Comparison of ENCODE assay signal across 8 cellular contexts in the genomic region with DNA sequence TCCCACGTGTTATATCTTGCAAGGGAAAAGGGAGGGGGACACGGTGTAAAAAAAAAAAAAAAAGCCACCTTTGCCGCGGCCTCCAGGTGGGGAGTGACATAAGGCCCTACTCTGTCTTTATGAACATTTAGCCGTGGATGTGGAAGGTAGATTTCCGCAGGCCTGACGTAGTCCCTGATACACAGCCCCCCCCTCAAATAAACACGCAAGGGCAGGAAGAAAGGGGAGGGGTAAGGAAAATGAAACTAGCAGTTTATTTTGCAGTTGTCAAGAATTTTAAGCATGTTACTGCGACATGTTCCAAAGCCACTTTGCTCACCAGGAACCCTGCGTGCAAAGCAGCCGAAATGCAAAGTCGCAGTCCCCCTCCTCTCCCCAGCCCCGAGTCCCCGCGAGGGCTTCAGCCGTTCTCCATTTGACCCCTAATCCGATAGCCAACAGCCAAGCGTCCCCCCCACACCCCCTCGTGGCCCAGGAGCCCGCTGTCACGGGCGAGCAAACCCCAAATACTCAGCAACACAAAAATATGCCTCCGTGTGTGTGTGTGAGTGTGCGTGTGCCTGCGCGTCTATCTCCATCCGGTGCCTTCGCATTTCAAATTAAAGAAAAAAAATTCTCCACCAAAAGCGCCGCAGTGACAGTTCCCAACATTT. TPM values are rescaled to one million over a fixed set of nuclear protein-coding genes. Genes with fewer than 3 reads are reported as not detected.
DNase-seq lines count a peak whose midpoint lies in the region; ATAC-seq, FAIRE-seq and TF ChIP-seq lines count a peak whose summit lies in the region.

No MANE protein-coding gene starts in this region.

- H4K20me1 ChIP-seq in mammary epithelial cell (ENCODE audit: insufficient read depth, low read length): no peaks in the 10 kb centered on the region

- 4% methylated on average over 28 of the region's 30 CpGs for WGBS in mammary epithelial cell (ENCODE audit: low coverage, missing lambda C conversion rate)

- H3K27ac ChIP-seq in CD4-positive, alpha-beta memory T cell (ENCODE audit: low read depth, low read length): peak overlapping the region; percentile 52
- H3K27ac ChIP-seq in mammary epithelial cell (ENCODE audit: insufficient read depth, low read depth, low read length) (peak overlapping the region; percentile 68), vagina (peak overlapping the region; percentile 93)

- no peak for ATAC-seq in GM21515 (IDR thresholded peaks at IDR 0.05; ENCODE audit: unreplicated experiment)

- peak overlapping the region; percentile 100 for H3K4me2 ChIP-seq in mammary epithelial cell (ENCODE audit: insufficient read depth, low read depth, low read length)

- H3K27me3 ChIP-seq in CD4-positive, alpha-beta memory T cell (ENCODE audit: insufficient read depth, low read length): peaks cover 31% of the 10 kb centered on the region
- peaks cover 30% of the 10 kb centered on the region for H3K27me3 ChIP-seq in mammary epithelial cell (ENCODE audit: insufficient read depth, low read length)
- peaks cover 12% of the 10 kb centered on the region for H3K27me3 ChIP-seq in vagina

- peak overlapping the region; percentile 91 to 97 (median 96) for H3K4me3 Mint-ChIP-seq in CD4-positive, alpha-beta memory T cell
- H3K4me3 Mint-ChIP-seq in mesothelial cell of epicardium: peak overlapping the region; percentile 84

- dilution Hi-C loops in mammary epithelial cell (cut with HindIII; ENCODE audit: low sequenced_read_pairs): loop anchor here (5.0 kb wide), 1 partner anchor 54 kb away; no protein-coding TSS in a partner anchor

- peak overlapping the region; percentile 89 to 99 for H3K4me3 ChIP-seq in CD4-positive, alpha-beta memory T cell (ENCODE audit: low read length in 2 of 2)
- H3K4me3 ChIP-seq in mammary epithelial cell (replicated peaks in 1 of 3; ENCODE audit: insufficient read depth in 1 of 3, low read depth in 2 of 3, low read length in 3 of 3) (peak overlapping the region; percentile 71 to 86 (median 85)), vagina (peak overlapping the region; percentile 72 to 75)

- TF ChIP-seq CTCF in mammary epithelial cell (conservative IDR thresholded peaks at IDR 0.05 in 1 of 2, IDR thresholded peaks at IDR 0.05 in 1 of 2; ENCODE audit: extremely low read depth in 1 of 2, insufficient read depth in 1 of 2, low read depth in 1 of 2, low read length in 2 of 2): no peak
- TF ChIP-seq CTCF in mesothelial cell of epicardium (IDR thresholded peaks at IDR 0.05; ENCODE audit: unreplicated experiment): no peak
- TF ChIP-seq CTCF in vagina (IDR thresholded peaks at IDR 0.05): no peak

- FAIRE-seq in urothelium cell line (lab: Jason Lieb, UNC): no peak

- peaks cover 42% of the 10 kb centered on the region for H3K79me2 ChIP-seq in mammary epithelial cell (ENCODE audit: insufficient read depth, low read length)

- DNase-seq in CD4-positive, alpha-beta memory T cell: peak in 4 of 5 donors; percentile 40 to 73 (median 55)
- peak; percentile 59 for DNase-seq in NCI-H69 (lab: John Stamatoyannopoulos, UW)
- DNase-seq in mammary epithelial cell: no peak
- DNase-seq in mesothelial cell of epicardium (ENCODE audit: low spot score in 2 of 2, unreplicated experiment in 2 of 2): no peak
- DNase-seq in vagina (ENCODE audit: extremely low spot score in 2 of 2): no peak
- DNase-seq in NCI-H2029 treated with DMSO at 0.1 percent for 48 hours (lab: John Stamatoyannopoulos, UW): no peak
- no peak for DNase-seq in urothelium cell line (ENCODE audit: low spot score)

- H3K9ac ChIP-seq in mammary epithelial cell (ENCODE audit: insufficient read depth, low read length): peak overlapping the region; percentile 79

- POLR2A ChIA-PET in CD4-positive, alpha-beta memory T cell (lab: Charles Lee; ENCODE audit: partially characterized antibody): interaction anchor here (0.7 to 16.4 kb wide), 5 partner anchors 13 to 264 kb away, joined by 3 to 503 read pairs (median 4); partner anchors contain the start of genes CBX8 and GAA

- TF ChIP-seq POLR2A in vagina (IDR thresholded peaks at IDR 0.05): no peak

- intact Hi-C loops in CD4-positive, alpha-beta memory T cell (cut with micrococcal nuclease): loop anchor here (1.0 to 2.0 kb wide), 3 partner anchors 27 to 159 kb away; partner anchors contain the start of gene CBX8
- intact Hi-C loops in mammary epithelial cell (cut with micrococcal nuclease) (loop anchor here (1.0 to 5.0 kb wide), 6 partner anchors 27 to 153 kb away; partner anchors contain the start of gene CBX8), vagina (cut with DNase I) (no loop called here)

- H2AFZ ChIP-seq in mammary epithelial cell (ENCODE audit: low read depth, low read length): peak overlapping the region; percentile 1

- in situ Hi-C loops in mammary epithelial cell (cut with MboI; ENCODE audit: low sequenced_read_pairs in 2 of 2): no loop called here

- peaks cover 16% of the 10 kb centered on the region for H3K36me3 ChIP-seq in CD4-positive, alpha-beta memory T cell (ENCODE audit: insufficient read depth, low read length)
- no peaks in the 10 kb centered on the region for H3K36me3 ChIP-seq in mammary epithelial cell (ENCODE audit: insufficient read depth, low read length)
- H3K36me3 ChIP-seq in vagina: peaks cover 0 to 17% of the 10 kb centered on the region in 2 donors

- peaks cover 7 to 10% of the 10 kb centered on the region in 2 donors for H3K27me3 Mint-ChIP-seq in CD4-positive, alpha-beta memory T cell
- peaks cover 57% of the 10 kb centered on the region for H3K27me3 Mint-ChIP-seq in mesothelial cell of epicardium (ENCODE audit: low read depth)

- H3K36me3 Mint-ChIP-seq in CD4-positive, alpha-beta memory T cell: peaks cover 20% of the 10 kb centered on the region in 2 donors
- peaks cover 5% of the 10 kb centered on the region for H3K36me3 Mint-ChIP-seq in mesothelial cell of epicardium

- TSS peak; percentile 18 for BruUV-seq in mammary epithelial cell (replicated peaks; lab: Mats Ljungman, UMichigan)

- H3K27ac Mint-ChIP-seq in CD4-positive, alpha-beta memory T cell: peak overlapping the region; percentile 89 to 98 (median 95)
- peak overlapping the region; percentile 96 for H3K27ac Mint-ChIP-seq in mesothelial cell of epicardium

- H3K9me3 ChIP-seq in CD4-positive, alpha-beta memory T cell (ENCODE audit: control insufficient read depth in 1 of 2, low read length in 2 of 2): no peaks in the 10 kb centered on the region
- H3K9me3 ChIP-seq in mammary epithelial cell (replicated peaks; ENCODE audit: insufficient read depth, low read length) (no peaks in the 10 kb centered on the region), vagina (no peaks in the 10 kb centered on the region)

- peaks cover 0 to 7% (median 0%) of the 10 kb centered on the region in 8 donors for H3K9me3 Mint-ChIP-seq in CD4-positive, alpha-beta memory T cell
- H3K9me3 Mint-ChIP-seq in mesothelial cell of epicardium: no peaks in the 10 kb centered on the region

- peaks cover 14 to 65% (median 39%) of the 10 kb centered on the region in 4 donors for H3K4me1 Mint-ChIP-seq in CD4-positive, alpha-beta memory T cell
- H3K4me1 Mint-ChIP-seq in mesothelial cell of epicardium: peaks cover 45% of the 10 kb centered on the region

- CTCF ChIA-PET in CD4-positive, alpha-beta memory T cell (lab: Charles Lee; ENCODE audit: partially characterized antibody): interaction anchor here (1.1 kb wide), 1 partner anchor 41 kb away, joined by 4 read pairs; the partner anchor contains the start of gene CBX8
- CTCF ChIA-PET in mammary epithelial cell (lab: Charles Lee; ENCODE audit: low non-redundant PET): interaction anchor here (0.6 to 0.7 kb wide), 3 partner anchors 26 to 137 kb away, joined by 5 to 8 read pairs (median 7); no protein-coding TSS in a partner anchor

- peaks cover 64% of the 10 kb centered on the region for H3K4me1 ChIP-seq in CD4-positive, alpha-beta memory T cell (ENCODE audit: insufficient read depth, low read length)
- H3K4me1 ChIP-seq in mammary epithelial cell (ENCODE audit: insufficient read depth, low read length) (peaks cover 35% of the 10 kb centered on the region), vagina (peaks cover 60% of the 10 kb centered on the region)

RNA-seq across cellular contexts. Expression of gene CBX4, which starts 1.2 kb away (rescaled TPM):
- total RNA-seq in CD4-positive, alpha-beta memory T cell: 10 to 100 TPM; 64.7 to 65.7 TPM
- 1 to 10 TPM; 1.2 to 9.7 TPM for polyA plus RNA-seq in CD4-positive, alpha-beta memory T cell
- total RNA-seq in mammary epithelial cell (10 to 100 TPM; 28.5 to 34.7 TPM), mesothelial cell of epicardium (30.8 to 35.0 TPM (median 32.1 TPM) in 3 replicates), vagina (13.0 TPM)
- 11.2 TPM for polyA plus RNA-seq in mammary epithelial cell
- 2.2 TPM for polyA minus RNA-seq in mammary epithelial cell

RNA-seq across cellular contexts. Expression of gene CBX8, which starts 41.1 kb away (rescaled TPM):
- total RNA-seq in CD4-positive, alpha-beta memory T cell: 1 to 10 TPM; 2.8 to 4.1 TPM
- polyA plus RNA-seq in CD4-positive, alpha-beta memory T cell: under 1 TPM; 0.29 to 0.34 TPM
- total RNA-seq in mammary epithelial cell (1 to 10 TPM; 4.5 to 5.4 TPM), mesothelial cell of epicardium (15.5 to 18.6 TPM (median 16.3 TPM) in 3 replicates), vagina (0.98 TPM)
- 0.34 TPM for polyA plus RNA-seq in mammary epithelial cell
- not detected for polyA minus RNA-seq in mammary epithelial cell

Comparison
In these comparisons a context has a peak if more than half of its experiments do, and no peak if none do; other contexts are left out.
1. DNase-seq: peak in CD4-positive, alpha-beta memory T cell (4 of 5) and NCI-H69 (single experiment); none in mammary epithelial cell (single experiment), mesothelial cell of epicardium (0 of 2), vagina (0 of 2), NCI-H2029 treated with DMSO at 0.1 percent for 48 hours (single experiment) and urothelium cell line (single experiment).
2. Peak in every context shown above with its lines, with median percentiles within 50 percentile points of each other: H3K27ac ChIP-seq and H3K4me3 ChIP-seq.